ENCODE assay signal across 1 cellular context in the genomic region with DNA sequence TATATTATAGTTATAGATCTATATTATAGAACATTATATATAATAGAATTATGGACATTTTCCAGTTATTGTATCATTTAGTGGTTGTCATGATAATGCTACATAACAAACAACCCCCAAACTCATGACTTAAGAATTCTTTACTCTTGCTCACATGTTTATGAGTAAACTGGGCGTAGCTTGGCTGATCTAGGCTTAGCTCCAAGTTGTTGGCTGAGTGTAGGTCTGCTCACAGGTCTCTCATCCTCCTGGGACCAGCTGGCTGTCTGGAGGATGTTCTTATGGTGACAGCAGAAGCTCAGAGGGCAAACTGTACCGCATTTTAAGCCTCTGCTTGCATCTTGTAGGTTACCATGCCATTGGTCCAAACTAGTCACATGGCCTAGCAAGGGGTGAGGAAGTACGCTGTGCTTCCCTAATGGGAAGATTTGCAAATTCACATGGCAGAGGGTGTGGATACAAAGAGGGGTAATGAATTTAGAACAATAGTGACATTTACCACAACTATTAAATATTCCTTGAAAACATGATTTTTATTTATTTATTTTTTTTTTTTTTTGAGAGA.
TF ChIP-seq lines count a peak whose summit lies in the region.

No MANE protein-coding gene starts in this region.

TF ChIP-seq in GM12878, 131 proteins besides CTCF, POLR2A, EP300 and RAD21:
- TF ChIP-seq USF1 (IDR thresholded peaks at IDR 0.05; ENCODE audit: borderline replicate concordance, extremely low read length, insufficient read depth, low read depth, low read length), result peak; percentile 38
- no peak for TF ChIP-seq NR2C2 (IDR thresholded peaks at IDR 0.05; ENCODE audit: borderline replicate concordance, control insufficient read depth, insufficient read length, low read depth)
